Comparison of ENCODE assay signal across 8 cellular contexts in genomic region chr2:207504513-207505171, GRCh38. TPM values are rescaled to one million over a fixed set of nuclear protein-coding genes. Genes with fewer than 3 reads are reported as not detected.
DNase-seq lines count a peak whose midpoint lies in the region; ATAC-seq and TF ChIP-seq lines count a peak whose summit lies in the region.

No MANE protein-coding gene starts in this region.

- peaks cover 0 to 2% (median 0%) of the 10 kb centered on the region in 5 donors for H3K27me3 Mint-ChIP-seq in naive thymus-derived CD4-positive, alpha-beta T cell
- peaks cover 0 to 8% of the 10 kb centered on the region in 2 donors for H3K27me3 Mint-ChIP-seq in effector memory CD8-positive, alpha-beta T cell

- H3K27ac Mint-ChIP-seq in naive thymus-derived CD4-positive, alpha-beta T cell = peak overlapping the region in 7 of 9 donors; percentile 39 to 84 (median 58)
- H3K27ac Mint-ChIP-seq in effector memory CD8-positive, alpha-beta T cell = no peak overlapping the region

- POLR2A ChIA-PET in BJ (lab: Charles Lee) = interaction anchor here (0.5 to 0.6 kb wide), 5 partner anchors 13 to 337 kb away, joined by 3 to 15 read pairs (median 9); no protein-coding TSS in a partner anchor
- POLR2A ChIA-PET in naive thymus-derived CD4-positive, alpha-beta T cell (lab: Charles Lee) = interaction anchor here (0.6 to 5.4 kb wide), 3 partner anchors 26 to 441 kb away, joined by 3 to 36 read pairs (median 3); partner anchors contain the start of gene CREB1

- H3K4me3 ChIP-seq in BJ (ENCODE audit: low read depth, low read length) = no peak overlapping the region
- peak overlapping the region in 17 of 59 donors; percentile 5 to 42 (median 17) for H3K4me3 ChIP-seq in dorsolateral prefrontal cortex
- H3K4me3 ChIP-seq in naive thymus-derived CD4-positive, alpha-beta T cell (ENCODE audit: low read length) = no peak overlapping the region

- no peaks in the 10 kb centered on the region for H3K27me3 ChIP-seq in BJ (ENCODE audit: control insufficient read depth, insufficient read depth, low read length)
- H3K27me3 ChIP-seq in dorsolateral prefrontal cortex = no peaks in the 10 kb centered on the region
- H3K27me3 ChIP-seq in naive thymus-derived CD4-positive, alpha-beta T cell (ENCODE audit: control insufficient read depth in 2 of 2, insufficient read depth in 2 of 2, low read length in 2 of 2) = no peaks in the 10 kb centered on the region

- ATAC-seq in naive thymus-derived CD4-positive, alpha-beta T cell = no peak
- no peak for ATAC-seq in effector memory CD8-positive, alpha-beta T cell (replicated peaks)

- H3K9me3 ChIP-seq in naive thymus-derived CD4-positive, alpha-beta T cell (ENCODE audit: control insufficient read depth in 2 of 3, low read length in 3 of 3) = no peaks in the 10 kb centered on the region

- DNase-seq in BJ (ENCODE audit: low read depth) = no peak
- DNase-seq in NCI-H82 treated with DMSO at 0.1 percent for 48 hours (lab: John Stamatoyannopoulos, UW; ENCODE audit: unreplicated experiment) = peak; percentile 62
- peak in 1 of 10 donors; percentile 60 for DNase-seq in dorsolateral prefrontal cortex
- DNase-seq in naive thymus-derived CD4-positive, alpha-beta T cell = no peak
- DNase-seq in effector memory CD8-positive, alpha-beta T cell = no peak
- no peak for DNase-seq in NCI-H1105 treated with DMSO at 0.1 percent for 48 hours (lab: John Stamatoyannopoulos, UW)
- no peak for DNase-seq in iPS-NIHi7 (ENCODE audit: extremely low spot score)
- DNase-seq in ureter (ENCODE audit: low spot score) = no peak

- H3K36me3 Mint-ChIP-seq in naive thymus-derived CD4-positive, alpha-beta T cell = peaks cover 0 to 13% (median 6%) of the 10 kb centered on the region in 5 donors
- H3K36me3 Mint-ChIP-seq in effector memory CD8-positive, alpha-beta T cell (ENCODE audit: insufficient read depth) = peaks cover 4% of the 10 kb centered on the region

- no peaks in the 10 kb centered on the region for H3K36me3 ChIP-seq in BJ (ENCODE audit: control insufficient read depth, insufficient read depth, low read length)
- no peaks in the 10 kb centered on the region for H3K36me3 ChIP-seq in naive thymus-derived CD4-positive, alpha-beta T cell (ENCODE audit: control insufficient read depth in 2 of 3, insufficient read depth in 3 of 3, low read length in 3 of 3)

- H3K9me3 Mint-ChIP-seq in naive thymus-derived CD4-positive, alpha-beta T cell = peaks cover 0 to 9% (median 0%) of the 10 kb centered on the region in 11 donors
- H3K9me3 Mint-ChIP-seq in effector memory CD8-positive, alpha-beta T cell = no peaks in the 10 kb centered on the region

- intact Hi-C loops in dorsolateral prefrontal cortex (cut with DNase I) = no loop called here
- intact Hi-C loops in naive thymus-derived CD4-positive, alpha-beta T cell (cut with micrococcal nuclease) = loop anchor here (1.0 kb wide), 3 partner anchors 12 to 25 kb away; partner anchors contain the start of gene CREB1 (in 1 of the 2)

- peaks cover 11 to 30% of the 10 kb centered on the region in 2 donors for H3K4me1 ChIP-seq in naive thymus-derived CD4-positive, alpha-beta T cell (ENCODE audit: control insufficient read depth in 2 of 2, insufficient read depth in 2 of 2, low read length in 2 of 2)

- H3K4me3 Mint-ChIP-seq in naive thymus-derived CD4-positive, alpha-beta T cell = peak overlapping the region in 9 of 10 donors; percentile 8 to 74 (median 60)
- no peak overlapping the region for H3K4me3 Mint-ChIP-seq in effector memory CD8-positive, alpha-beta T cell

- peak overlapping the region in 38 of 59 donors; percentile 1 to 72 (median 40) for H3K27ac ChIP-seq in dorsolateral prefrontal cortex
- H3K27ac ChIP-seq in naive thymus-derived CD4-positive, alpha-beta T cell (ENCODE audit: low read depth, low read length) = no peak overlapping the region

- TF ChIP-seq CTCF in BJ (IDR thresholded peaks at IDR 0.05; ENCODE audit: insufficient read depth, low read depth, low read length) = peak; percentile 36
- TF ChIP-seq CTCF in dorsolateral prefrontal cortex (IDR thresholded peaks at IDR 0.05 in 54 of 56, conservative IDR thresholded peaks at IDR 0.05 in 2 of 56; ENCODE audit: low read depth in 1 of 56, partially characterized antibody in 56 of 56) = no peak

- CTCF ChIA-PET in BJ (lab: Yijun Ruan, JAX) = interaction anchor here (1.0 to 1.5 kb wide), 2 partner anchors 12 to 704 kb away, joined by 4 read pairs; no protein-coding TSS in a partner anchor
- CTCF ChIA-PET in naive thymus-derived CD4-positive, alpha-beta T cell (lab: Charles Lee) = interaction anchor here (0.6 kb wide), 1 partner anchor 222 kb away, joined by 3 read pairs; no protein-coding TSS in a partner anchor

- H3K4me1 Mint-ChIP-seq in naive thymus-derived CD4-positive, alpha-beta T cell = peaks cover 33 to 67% (median 45%) of the 10 kb centered on the region in 7 donors
- H3K4me1 Mint-ChIP-seq in effector memory CD8-positive, alpha-beta T cell (ENCODE audit: low read depth in 2 of 2) = peaks cover 16 to 17% of the 10 kb centered on the region in 2 donors

RNA-seq across cellular contexts. Expression of gene CREB1, which starts 25.1 kb away (rescaled TPM):
- 37.4 and 44.4 TPM in 2 replicates for polyA plus RNA-seq in BJ (2011; rRNA removed)
- polyA minus RNA-seq in BJ (2011; rRNA and poly(A)+ RNA removed) = 81.1 and 119 TPM in 2 replicates
- 100 to 1,000 TPM in 3 of 120 experiments, 10 to 100 TPM in 117; 52.8 to 106 (median 74.6) TPM for total RNA-seq in dorsolateral prefrontal cortex
- total RNA-seq in naive thymus-derived CD4-positive, alpha-beta T cell = 100 to 1,000 TPM in 4 of 5 experiments, 10 to 100 TPM in 1; 89.7 to 141 (median 115) TPM
- 10 to 100 TPM; 71.1 to 85.7 TPM for polyA plus RNA-seq in naive thymus-derived CD4-positive, alpha-beta T cell
- total RNA-seq in ureter = 92.0 TPM

Comparison
In these comparisons a context has a peak if more than half of its experiments do, and no peak if none do; other contexts are left out.
1. H3K27ac Mint-ChIP-seq: peak in naive thymus-derived CD4-positive, alpha-beta T cell (7 of 9); none in effector memory CD8-positive, alpha-beta T cell (0 of 2).
2. H3K4me3 Mint-ChIP-seq: peak in naive thymus-derived CD4-positive, alpha-beta T cell (9 of 10); none in effector memory CD8-positive, alpha-beta T cell (0 of 2).
3. intact Hi-C loops: an anchor here in naive thymus-derived CD4-positive, alpha-beta T cell (1.0 kb wide); none called in dorsolateral prefrontal cortex.